9 cellular contexts compared by ENCODE assay signal in the genomic region with DNA sequence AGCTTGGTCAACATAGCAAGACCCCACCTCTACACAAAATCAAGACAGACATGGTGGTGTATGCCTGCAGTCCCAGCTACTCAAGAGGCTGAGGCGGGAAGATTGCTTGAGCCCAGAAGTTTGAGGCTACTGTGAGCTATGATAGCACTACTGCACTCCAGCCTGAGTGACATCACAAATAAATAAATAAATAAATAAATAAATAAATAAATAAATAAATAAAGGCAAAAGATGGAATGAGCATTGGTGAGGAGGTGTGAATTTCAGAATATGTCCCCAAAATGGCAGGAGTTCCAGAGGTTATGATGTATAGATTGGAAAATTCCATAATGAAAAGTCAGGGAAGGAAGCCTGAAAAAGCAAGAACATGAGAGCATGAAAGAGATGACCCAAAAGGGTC.
"Had no signal": no experiment of that assay in that cellular context is flagged by ENCODE, and none has a peak within 500 bp of the region (broad histone marks: within the 10 kb centered on the region; RNA-seq: fewer than 3 reads in every experiment).

No MANE protein-coding gene starts in this region.

- H3K27me3 Mint-ChIP-seq: IgD-negative memory B cell had no signal

- H3K4me1 ChIP-seq: HAP-1 had no signal

- DNase-seq: GM23248, GOT3, H7, KBM-7 had no signal

- H3K27ac Mint-ChIP-seq: IgD-negative memory B cell had no signal

- H3K36me3 Mint-ChIP-seq: IgD-negative memory B cell had no signal

- H3K9ac ChIP-seq: GM23248 had no signal

- ATAC-seq: HCT116, HepG2 had no signal

- H3K27ac ChIP-seq: GM23248, HL-60 had no signal

- H2AFZ ChIP-seq: GM23248 had no signal

- H3K4me3 Mint-ChIP-seq: IgD-negative memory B cell had no signal

- H3K9me3 ChIP-seq: HAP-1 had no signal

- H3K4me1 Mint-ChIP-seq: IgD-negative memory B cell had no signal

- H3K4me3 ChIP-seq: GM23248, HAP-1 had no signal

- H3K36me3 ChIP-seq: HAP-1 had no signal
